In the genomic region with DNA sequence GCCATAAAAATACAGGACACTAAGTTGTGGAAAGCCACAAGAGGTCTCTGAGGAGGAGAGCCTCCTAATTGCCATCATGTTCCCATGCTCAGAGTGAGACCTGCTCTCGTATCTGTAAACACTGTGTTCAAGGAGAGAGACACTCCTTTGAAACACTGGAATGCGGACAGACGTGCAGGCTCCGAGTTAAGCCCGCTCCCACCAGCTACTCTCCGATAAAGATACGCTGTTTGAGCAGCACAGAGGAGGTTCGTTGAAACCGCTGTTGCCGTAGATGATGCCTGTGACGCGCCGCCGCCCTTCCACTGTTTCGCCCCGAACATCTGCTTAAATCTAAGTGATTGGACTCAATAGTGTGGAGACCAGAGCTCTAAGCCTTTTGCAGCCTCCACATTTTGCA, we compare ENCODE assay signal across 1 cellular context.
TF ChIP-seq lines count a peak whose summit lies in the region.

No MANE protein-coding gene starts in this region.

TF ChIP-seq in GM23338, 12 proteins besides CTCF, POLR2A, EP300 and RAD21:
- TF ChIP-seq, protein P1, sequence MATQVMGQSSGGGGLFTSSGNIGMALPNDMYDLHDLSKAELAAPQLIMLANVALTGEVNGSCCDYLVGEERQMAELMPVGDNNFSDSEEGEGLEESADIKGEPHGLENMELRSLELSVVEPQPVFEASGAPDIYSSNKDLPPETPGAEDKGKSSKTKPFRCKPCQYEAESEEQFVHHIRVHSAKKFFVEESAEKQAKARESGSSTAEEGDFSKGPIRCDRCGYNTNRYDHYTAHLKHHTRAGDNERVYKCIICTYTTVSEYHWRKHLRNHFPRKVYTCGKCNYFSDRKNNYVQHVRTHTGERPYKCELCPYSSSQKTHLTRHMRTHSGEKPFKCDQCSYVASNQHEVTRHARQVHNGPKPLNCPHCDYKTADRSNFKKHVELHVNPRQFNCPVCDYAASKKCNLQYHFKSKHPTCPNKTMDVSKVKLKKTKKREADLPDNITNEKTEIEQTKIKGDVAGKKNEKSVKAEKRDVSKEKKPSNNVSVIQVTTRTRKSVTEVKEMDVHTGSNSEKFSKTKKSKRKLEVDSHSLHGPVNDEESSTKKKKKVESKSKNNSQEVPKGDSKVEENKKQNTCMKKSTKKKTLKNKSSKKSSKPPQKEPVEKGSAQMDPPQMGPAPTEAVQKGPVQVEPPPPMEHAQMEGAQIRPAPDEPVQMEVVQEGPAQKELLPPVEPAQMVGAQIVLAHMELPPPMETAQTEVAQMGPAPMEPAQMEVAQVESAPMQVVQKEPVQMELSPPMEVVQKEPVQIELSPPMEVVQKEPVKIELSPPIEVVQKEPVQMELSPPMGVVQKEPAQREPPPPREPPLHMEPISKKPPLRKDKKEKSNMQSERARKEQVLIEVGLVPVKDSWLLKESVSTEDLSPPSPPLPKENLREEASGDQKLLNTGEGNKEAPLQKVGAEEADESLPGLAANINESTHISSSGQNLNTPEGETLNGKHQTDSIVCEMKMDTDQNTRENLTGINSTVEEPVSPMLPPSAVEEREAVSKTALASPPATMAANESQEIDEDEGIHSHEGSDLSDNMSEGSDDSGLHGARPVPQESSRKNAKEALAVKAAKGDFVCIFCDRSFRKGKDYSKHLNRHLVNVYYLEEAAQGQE (IDR thresholded peaks at IDR 0.05; ENCODE audit: unreplicated experiment): no peak
- TF ChIP-seq EZH2 (IDR thresholded peaks at IDR 0.05; ENCODE audit: low read depth, unreplicated experiment): no peak
- TF ChIP-seq, protein P2, sequence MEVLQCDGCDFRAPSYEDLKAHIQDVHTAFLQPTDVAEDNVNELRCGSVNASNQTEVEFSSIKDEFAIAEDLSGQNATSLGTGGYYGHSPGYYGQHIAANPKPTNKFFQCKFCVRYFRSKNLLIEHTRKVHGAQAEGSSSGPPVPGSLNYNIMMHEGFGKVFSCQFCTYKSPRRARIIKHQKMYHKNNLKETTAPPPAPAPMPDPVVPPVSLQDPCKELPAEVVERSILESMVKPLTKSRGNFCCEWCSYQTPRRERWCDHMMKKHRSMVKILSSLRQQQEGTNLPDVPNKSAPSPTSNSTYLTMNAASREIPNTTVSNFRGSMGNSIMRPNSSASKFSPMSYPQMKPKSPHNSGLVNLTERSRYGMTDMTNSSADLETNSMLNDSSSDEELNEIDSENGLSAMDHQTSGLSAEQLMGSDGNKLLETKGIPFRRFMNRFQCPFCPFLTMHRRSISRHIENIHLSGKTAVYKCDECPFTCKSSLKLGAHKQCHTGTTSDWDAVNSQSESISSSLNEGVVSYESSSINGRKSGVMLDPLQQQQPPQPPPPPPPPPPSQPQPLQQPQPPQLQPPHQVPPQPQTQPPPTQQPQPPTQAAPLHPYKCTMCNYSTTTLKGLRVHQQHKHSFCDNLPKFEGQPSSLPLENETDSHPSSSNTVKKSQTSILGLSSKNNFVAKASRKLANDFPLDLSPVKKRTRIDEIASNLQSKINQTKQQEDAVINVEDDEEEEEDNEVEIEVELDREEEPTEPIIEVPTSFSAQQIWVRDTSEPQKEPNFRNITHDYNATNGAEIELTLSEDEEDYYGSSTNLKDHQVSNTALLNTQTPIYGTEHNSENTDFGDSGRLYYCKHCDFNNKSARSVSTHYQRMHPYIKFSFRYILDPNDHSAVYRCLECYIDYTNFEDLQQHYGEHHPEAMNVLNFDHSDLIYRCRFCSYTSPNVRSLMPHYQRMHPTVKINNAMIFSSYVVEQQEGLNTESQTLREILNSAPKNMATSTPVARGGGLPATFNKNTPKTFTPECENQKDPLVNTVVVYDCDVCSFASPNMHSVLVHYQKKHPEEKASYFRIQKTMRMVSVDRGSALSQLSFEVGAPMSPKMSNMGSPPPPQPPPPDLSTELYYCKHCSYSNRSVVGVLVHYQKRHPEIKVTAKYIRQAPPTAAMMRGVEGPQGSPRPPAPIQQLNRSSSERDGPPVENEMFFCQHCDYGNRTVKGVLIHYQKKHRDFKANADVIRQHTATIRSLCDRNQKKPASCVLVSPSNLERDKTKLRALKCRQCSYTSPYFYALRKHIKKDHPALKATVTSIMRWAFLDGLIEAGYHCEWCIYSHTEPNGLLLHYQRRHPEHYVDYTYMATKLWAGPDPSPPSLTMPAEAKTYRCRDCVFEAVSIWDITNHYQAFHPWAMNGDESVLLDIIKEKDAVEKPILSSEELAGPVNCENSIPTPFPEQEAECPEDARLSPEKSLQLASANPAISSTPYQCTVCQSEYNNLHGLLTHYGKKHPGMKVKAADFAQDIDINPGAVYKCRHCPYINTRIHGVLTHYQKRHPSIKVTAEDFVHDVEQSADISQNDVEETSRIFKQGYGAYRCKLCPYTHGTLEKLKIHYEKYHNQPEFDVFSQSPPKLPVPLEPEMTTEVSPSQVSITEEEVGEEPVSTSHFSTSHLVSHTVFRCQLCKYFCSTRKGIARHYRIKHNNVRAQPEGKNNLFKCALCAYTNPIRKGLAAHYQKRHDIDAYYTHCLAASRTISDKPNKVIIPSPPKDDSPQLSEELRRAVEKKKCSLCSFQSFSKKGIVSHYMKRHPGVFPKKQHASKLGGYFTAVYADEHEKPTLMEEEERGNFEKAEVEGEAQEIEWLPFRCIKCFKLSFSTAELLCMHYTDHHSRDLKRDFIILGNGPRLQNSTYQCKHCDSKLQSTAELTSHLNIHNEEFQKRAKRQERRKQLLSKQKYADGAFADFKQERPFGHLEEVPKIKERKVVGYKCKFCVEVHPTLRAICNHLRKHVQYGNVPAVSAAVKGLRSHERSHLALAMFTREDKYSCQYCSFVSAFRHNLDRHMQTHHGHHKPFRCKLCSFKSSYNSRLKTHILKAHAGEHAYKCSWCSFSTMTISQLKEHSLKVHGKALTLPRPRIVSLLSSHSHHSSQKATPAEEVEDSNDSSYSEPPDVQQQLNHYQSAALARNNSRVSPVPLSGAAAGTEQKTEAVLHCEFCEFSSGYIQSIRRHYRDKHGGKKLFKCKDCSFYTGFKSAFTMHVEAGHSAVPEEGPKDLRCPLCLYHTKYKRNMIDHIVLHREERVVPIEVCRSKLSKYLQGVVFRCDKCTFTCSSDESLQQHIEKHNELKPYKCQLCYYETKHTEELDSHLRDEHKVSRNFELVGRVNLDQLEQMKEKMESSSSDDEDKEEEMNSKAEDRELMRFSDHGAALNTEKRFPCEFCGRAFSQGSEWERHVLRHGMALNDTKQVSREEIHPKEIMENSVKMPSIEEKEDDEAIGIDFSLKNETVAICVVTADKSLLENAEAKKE (CRISPR knock-in tag; IDR thresholded peaks at IDR 0.05): no peak
- no peak for TF ChIP-seq JUNB (IDR thresholded peaks at IDR 0.05; ENCODE audit: unreplicated experiment)
- TF ChIP-seq POLR2AphosphoS5 (IDR thresholded peaks at IDR 0.05; ENCODE audit: low read depth): no peak
- no peak for TF ChIP-seq ZNF114 (CRISPR knock-in tag; IDR thresholded peaks at IDR 0.05)
- TF ChIP-seq, protein P3, sequence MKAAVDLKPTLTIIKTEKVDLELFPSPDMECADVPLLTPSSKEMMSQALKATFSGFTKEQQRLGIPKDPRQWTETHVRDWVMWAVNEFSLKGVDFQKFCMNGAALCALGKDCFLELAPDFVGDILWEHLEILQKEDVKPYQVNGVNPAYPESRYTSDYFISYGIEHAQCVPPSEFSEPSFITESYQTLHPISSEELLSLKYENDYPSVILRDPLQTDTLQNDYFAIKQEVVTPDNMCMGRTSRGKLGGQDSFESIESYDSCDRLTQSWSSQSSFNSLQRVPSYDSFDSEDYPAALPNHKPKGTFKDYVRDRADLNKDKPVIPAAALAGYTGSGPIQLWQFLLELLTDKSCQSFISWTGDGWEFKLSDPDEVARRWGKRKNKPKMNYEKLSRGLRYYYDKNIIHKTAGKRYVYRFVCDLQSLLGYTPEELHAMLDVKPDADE (IDR thresholded peaks at IDR 0.05): no peak
- TF ChIP-seq STAT1 (IDR thresholded peaks at IDR 0.05; ENCODE audit: unreplicated experiment): no peak
- no peak for TF ChIP-seq ZNF331 (CRISPR knock-in tag; IDR thresholded peaks at IDR 0.05; ENCODE audit: low read depth)
- no peak for TF ChIP-seq EZH2phosphoT487 (IDR thresholded peaks at IDR 0.05; ENCODE audit: unreplicated experiment)
- no peak for TF ChIP-seq NANOG (IDR thresholded peaks at IDR 0.05; ENCODE audit: borderline replicate concordance)
- no peak for TF ChIP-seq CREB1 (CRISPR knock-in tag; IDR thresholded peaks at IDR 0.05; ENCODE audit: low read depth)
